Comparison of ENCODE assay signal across 14 cellular contexts in genomic region chr22:23067023-23067650, GRCh38. TPM values are rescaled to one million over a fixed set of nuclear protein-coding genes. Genes with fewer than 3 reads are reported as not detected.
DNase-seq lines count a peak whose midpoint lies in the region; ATAC-seq and TF ChIP-seq lines count a peak whose summit lies in the region.
"Had no signal": no experiment of that assay in that cellular context is flagged by ENCODE, and none has a peak within 500 bp of the region (broad histone marks: within the 10 kb centered on the region; RNA-seq: fewer than 3 reads in every experiment).

No MANE protein-coding gene starts in this region.

- no peak for TF ChIP-seq POLR2A in sigmoid colon (IDR thresholded peaks at IDR 0.05)

- peak overlapping the region; percentile 93 for H3K4me2 ChIP-seq in OCI-LY3 (ENCODE audit: low read length)

- ATAC-seq in esophagus mucosa (no peak), HG03439 (IDR thresholded peaks at IDR 0.05; ENCODE audit: unreplicated experiment) (no peak)

- no peaks in the 10 kb centered on the region for H3K36me3 Mint-ChIP-seq in endodermal cell (ENCODE audit: low read depth)

- TF ChIP-seq CTCF in BE2C (IDR thresholded peaks at IDR 0.05; ENCODE audit: low read depth, low read length) (no peak), OCI-LY3 (IDR thresholded peaks at IDR 0.05; ENCODE audit: low read depth, low read length) (no peak), endodermal cell (conservative IDR thresholded peaks at IDR 0.05) (no peak), sigmoid colon (IDR thresholded peaks at IDR 0.05) (no peak)

- no peak overlapping the region for H3K4me3 ChIP-seq in BE2C (ENCODE audit: low read depth, low read length)
- peak overlapping the region; percentile 59; the same call in 1 of the 2 replicates for H3K4me3 ChIP-seq in OCI-LY3 (ENCODE audit: low read length)
- no peak overlapping the region for H3K4me3 ChIP-seq in endodermal cell (ENCODE audit: low read length)
- H3K4me3 ChIP-seq in sigmoid colon, result no peak overlapping the region
- H3K4me3 ChIP-seq: thyroid gland had no signal

- no peak for TF ChIP-seq EP300 in sigmoid colon (IDR thresholded peaks at IDR 0.05)

- no peaks in the 10 kb centered on the region for H3K9me3 ChIP-seq in BE2C
- H3K9me3 ChIP-seq in OCI-LY3 (ENCODE audit: insufficient read depth, low read length), result no peaks in the 10 kb centered on the region
- H3K9me3 ChIP-seq in endodermal cell (ENCODE audit: control insufficient read depth, low read length), result no peaks in the 10 kb centered on the region
- H3K9me3 ChIP-seq in sigmoid colon, result no peaks in the 10 kb centered on the region
- H3K9me3 ChIP-seq: thyroid gland had no signal

- peaks cover 12% of the 10 kb centered on the region for H3K4me1 Mint-ChIP-seq in endodermal cell

- peaks cover 9% of the 10 kb centered on the region for H4K20me1 ChIP-seq in OCI-LY3 (ENCODE audit: insufficient read depth, low read length)

- H3K9ac ChIP-seq in OCI-LY3 (ENCODE audit: low read length) (peak overlapping the region; percentile 92), endodermal cell (ENCODE audit: extremely low read depth, low read length, poor library complexity, severe bottlenecking) (no peak overlapping the region)

- H3K36me3 ChIP-seq in BE2C (no peaks in the 10 kb centered on the region), OCI-LY3 (replicated peaks; ENCODE audit: low read depth, low read length) (no peaks in the 10 kb centered on the region), endodermal cell (ENCODE audit: control insufficient read depth, insufficient read depth, low read length) (no peaks in the 10 kb centered on the region), sigmoid colon (no peaks in the 10 kb centered on the region)
- H3K36me3 ChIP-seq: thyroid gland had no signal

- H3K27ac Mint-ChIP-seq in endodermal cell, result no peak overlapping the region

- intact Hi-C loops in sigmoid colon (cut with DNase I), result no loop called here

- H2AFZ ChIP-seq in OCI-LY3 (ENCODE audit: low read depth, low read length), result no peak overlapping the region

- H3K27me3 Mint-ChIP-seq in endodermal cell (ENCODE audit: insufficient read depth), result peaks cover 37% of the 10 kb centered on the region

- H3K4me3 Mint-ChIP-seq in endodermal cell, result no peak overlapping the region

- H3K4me1 ChIP-seq in BE2C, result no peaks in the 10 kb centered on the region
- peaks cover 80% of the 10 kb centered on the region for H3K4me1 ChIP-seq in OCI-LY3 (ENCODE audit: low read length)
- no peaks in the 10 kb centered on the region for H3K4me1 ChIP-seq in endodermal cell (ENCODE audit: control insufficient read depth, insufficient read depth, low read length)
- H3K4me1 ChIP-seq in sigmoid colon, result peaks cover 0 to 27% (median 21%) of the 10 kb centered on the region in 4 donors

- H3K9me3 Mint-ChIP-seq in endodermal cell, result no peaks in the 10 kb centered on the region

- H3K27me3 ChIP-seq in BE2C, result no peaks in the 10 kb centered on the region
- no peaks in the 10 kb centered on the region for H3K27me3 ChIP-seq in OCI-LY3 (ENCODE audit: low read depth, low read length)
- H3K27me3 ChIP-seq in endodermal cell (ENCODE audit: control insufficient read depth, insufficient read depth, low read length, poor library complexity, severe bottlenecking), result peaks cover 20% of the 10 kb centered on the region
- H3K27me3 ChIP-seq in sigmoid colon, result no peaks in the 10 kb centered on the region
- H3K27me3 ChIP-seq: thyroid gland had no signal

- H3K27ac ChIP-seq in OCI-LY3 (ENCODE audit: low read length) (peak overlapping the region; percentile 99), endodermal cell (ENCODE audit: low read depth, low read length) (no peak overlapping the region), sigmoid colon (no peak overlapping the region)
- H3K27ac ChIP-seq: thyroid gland, VCaP had no signal

- DNase-seq in BE2C, result peak; percentile 4
- peak; percentile 35 for DNase-seq in endodermal cell
- DNase-seq in sigmoid colon, result peak; percentile 55
- DNase-seq in HuH-7.5 (ENCODE audit: low spot score), result no peak
- DNase-seq in NCI-H1436 (lab: John Stamatoyannopoulos, UW), result no peak
- DNase-seq: amniotic stem cell, erythroblast, NCI-H187, NCI-H524 treated with DMSO at 0.1 percent for 48 hours, thyroid gland had no signal

- peaks cover 38% of the 10 kb centered on the region for H3K79me2 ChIP-seq in OCI-LY3 (ENCODE audit: low read length)

- WGBS in endodermal cell (ENCODE audit: insufficient coverage in 1 of 2, insufficient read length in 1 of 2), 2 experiments, result 94% methylated on average over 2 to 6 of the region's 6 CpGs
- 88 to 91% methylated on average over 6 of the region's 6 CpGs for WGBS in sigmoid colon, 2 donors

RNA-seq across cellular contexts. Expression of gene GNAZ, which starts 3.2 kb away (rescaled TPM):
- polyA plus RNA-seq in BE2C (2012; ENCODE audit: insufficient read depth, insufficient read length, low read depth), result 23.0 TPM
- total RNA-seq in endodermal cell (10 to 100 TPM; 16.7 to 17.9 TPM), sigmoid colon (10 to 100 TPM; 22.8 to 27.6 (median 24.9) TPM), esophagus mucosa (0.76 TPM)
- polyA plus RNA-seq in endodermal cell (2013, experiment 1 of 2), result 26.0 TPM
- 28.0 TPM for polyA plus RNA-seq in endodermal cell (2013, experiment 2 of 2)
- 1 to 10 TPM in 1 of 3 donors, under 1 TPM in 2; under 0.01 to 2.6 (median 0.46) TPM for polyA plus RNA-seq in sigmoid colon

Comparison
In these comparisons a context has a peak if more than half of its experiments do, and no peak if none do; other contexts are left out.
1. DNase-seq: peak in BE2C (single experiment), endodermal cell (single experiment) and sigmoid colon (single experiment); none in HuH-7.5 (single experiment) and NCI-H1436 (single experiment).
2. RNA of gene GNAZ, which starts 3.2 kb away (total RNA-seq): 22.8 to 27.6 TPM in sigmoid colon and 16.7 to 17.9 TPM in endodermal cell; 0.76 TPM in esophagus mucosa (single experiment); every median in the first group is over 10 times any median in the second.